Comparison of ENCODE assay signal across 8 cellular contexts in the genomic region with DNA sequence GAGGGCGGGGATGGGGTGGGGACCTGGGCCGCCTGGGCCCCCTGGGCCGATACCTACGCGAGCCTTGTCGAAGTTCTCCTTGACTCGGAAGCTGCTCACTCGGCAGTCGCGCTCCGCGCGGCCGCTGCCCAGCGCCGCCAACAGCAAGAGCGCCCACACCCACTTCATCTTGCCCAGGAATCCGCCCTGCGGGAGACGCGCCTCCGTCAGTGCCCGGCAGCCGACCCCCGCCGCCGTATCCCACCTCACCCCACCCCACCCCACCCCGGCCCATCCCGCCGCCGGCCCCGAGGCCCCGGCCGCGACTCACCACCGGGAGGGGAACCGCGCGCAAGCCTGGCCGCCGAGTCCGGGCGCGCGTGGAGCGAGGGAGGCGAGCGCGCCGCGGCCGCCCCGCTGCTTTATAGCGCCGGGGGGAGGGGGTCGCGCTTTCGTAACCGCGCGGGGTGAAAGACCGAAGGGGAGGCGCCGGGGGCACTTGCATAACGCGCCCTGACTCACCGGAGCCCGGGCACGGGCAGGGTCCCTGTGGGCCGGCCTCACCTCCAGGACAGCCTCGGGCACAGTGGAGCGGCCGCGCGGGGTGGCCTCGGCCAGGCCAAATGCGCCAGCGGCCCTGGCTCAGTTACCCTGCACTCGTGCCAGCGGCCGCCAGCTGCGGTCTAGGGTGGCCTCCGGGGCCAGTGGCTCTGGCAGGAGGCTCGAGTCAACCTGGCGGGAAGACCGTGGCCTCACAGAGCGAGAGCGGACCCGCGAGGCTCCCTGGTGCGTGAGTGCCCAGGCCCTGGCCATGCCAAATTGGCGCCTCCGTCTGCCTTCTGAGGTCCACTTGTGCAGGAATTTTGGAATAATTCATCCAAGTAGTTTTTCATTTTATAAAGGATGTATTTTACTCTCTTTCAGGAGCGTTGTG. TPM values are rescaled to one million over a fixed set of nuclear protein-coding genes. Genes with fewer than 3 reads are reported as not detected.
DNase-seq lines count a peak whose midpoint lies in the region; ATAC-seq, FAIRE-seq and TF ChIP-seq lines count a peak whose summit lies in the region.

A gene (minus strand): TSS at position 375 of the 913 bp plus-strand sequence. CDS start 207 bp downstream, at position 168.

- POLR2A ChIA-PET in A549 (lab: Yijun Ruan, JAX) = no interaction called here
- POLR2A ChIA-PET in activated CD4-positive, alpha-beta T cell treated with anti-CD3 and anti-CD28 coated beads for 36 hours (lab: Charles Lee) = no interaction called here

- peak within 1 kb of the TSS in 1 of 2 donors; percentile 19 for H3K9ac ChIP-seq in mucosa of rectum (ENCODE audit: low read depth in 1 of 2, low read length in 2 of 2)

- TF ChIP-seq EP300 in A549 (IDR thresholded peaks at IDR 0.05) = no peak

- H3K27ac Mint-ChIP-seq in activated CD4-positive, alpha-beta T cell treated with anti-CD3 and anti-CD28 coated beads for 36 hours = no peak within 1 kb of the TSS

- TF ChIP-seq POLR2A in A549 (IDR thresholded peaks at IDR 0.05; ENCODE audit: low read length) (no peak), esophagus squamous epithelium (IDR thresholded peaks at IDR 0.05) (no peak)

- H3K4me1 Mint-ChIP-seq in activated CD4-positive, alpha-beta T cell treated with anti-CD3 and anti-CD28 coated beads for 36 hours = no peaks in the 10 kb centered on the region

- H3K4me2 ChIP-seq in A549 = peak within 1 kb of the TSS; percentile 98

- no peak within 1 kb of the TSS for H3K4me3 Mint-ChIP-seq in activated CD4-positive, alpha-beta T cell treated with anti-CD3 and anti-CD28 coated beads for 36 hours

- H3K9me3 ChIP-seq in A549 (no peaks in the 10 kb centered on the region), MG63 (no peaks in the 10 kb centered on the region), esophagus squamous epithelium (no peaks in the 10 kb centered on the region), mucosa of rectum (ENCODE audit: control insufficient read depth in 2 of 2, low read length in 2 of 2) (no peaks in the 10 kb centered on the region)

- H3K27ac ChIP-seq in A549 (peak within 1 kb of the TSS; percentile 71 to 90), esophagus squamous epithelium (no peak within 1 kb of the TSS), mucosa of rectum (ENCODE audit: low read depth in 2 of 2, low read length in 2 of 2) (no peak within 1 kb of the TSS)

- peaks cover 33% of the 10 kb centered on the region for H3K4me1 ChIP-seq in A549
- H3K4me1 ChIP-seq in esophagus squamous epithelium = peaks cover 3 to 15% (median 9%) of the 10 kb centered on the region in 3 donors
- peaks cover 4 to 7% of the 10 kb centered on the region in 2 donors for H3K4me1 ChIP-seq in mucosa of rectum (ENCODE audit: control insufficient read depth in 2 of 2, insufficient read depth in 2 of 2, low read length in 2 of 2)

- 4% methylated on average over 12 of the region's 94 CpGs for WGBS in A549 (ENCODE audit: missing lambda C conversion rate)
- 2 to 25% methylated on average over 5 to 6 of the region's 94 CpGs for WGBS in esophagus squamous epithelium, 2 donors

- no peaks in the 10 kb centered on the region for H3K9me3 Mint-ChIP-seq in activated CD4-positive, alpha-beta T cell treated with anti-CD3 and anti-CD28 coated beads for 36 hours (ENCODE audit: low read depth)

- no peak for FAIRE-seq in A549 (lab: Jason Lieb, UNC)

- DNase-seq in A549 (ENCODE audit: low read depth in 1 of 2, low spot score in 1 of 2) (peak in 1 of 2 experiments; percentile 47), MG63 (peak; percentile 69), esophagus squamous epithelium (lab: John Stamatoyannopoulos, UW) (no peak), globus pallidus (ENCODE audit: low spot score) (no peak)
- DNase-seq in activated CD4-positive, alpha-beta T cell treated with anti-CD3 and anti-CD28 coated beads for 36 hours = no peak

- no peak for TF ChIP-seq RAD21 in A549 (conservative IDR thresholded peaks at IDR 0.05 in 1 of 2, IDR thresholded peaks at IDR 0.05 in 1 of 2)

- H3K4me3 ChIP-seq in A549 (peak within 1 kb of the TSS; percentile 62), MG63 (peak within 1 kb of the TSS; percentile 47), esophagus squamous epithelium (peak within 1 kb of the TSS; percentile 12 to 59 (median 30)), mucosa of rectum (ENCODE audit: low read length in 2 of 2) (peak within 1 kb of the TSS; percentile 20 to 46)

- TF ChIP-seq CTCF in A549 (IDR thresholded peaks at IDR 0.05) (no peak), esophagus squamous epithelium (IDR thresholded peaks at IDR 0.05) (no peak)

- CTCF ChIA-PET in A549 (lab: Yijun Ruan, JAX) = interaction anchor here (0.6 to 1.7 kb wide), 3 partner anchors 46 to 79 kb away, joined by 3 to 6 read pairs (median 3); no protein-coding TSS in a partner anchor
- CTCF ChIA-PET in activated CD4-positive, alpha-beta T cell treated with anti-CD3 and anti-CD28 coated beads for 36 hours (lab: Charles Lee) = no interaction called here

- H3K36me3 ChIP-seq in MG63 (no peaks in the 10 kb centered on the region), esophagus squamous epithelium (no peaks in the 10 kb centered on the region), mucosa of rectum (ENCODE audit: control insufficient read depth in 2 of 2, insufficient read depth in 2 of 2, low read length in 2 of 2) (no peaks in the 10 kb centered on the region)

- peak; percentile 78 to 82 for ATAC-seq in A549
- ATAC-seq in HG03196 (IDR thresholded peaks at IDR 0.05; ENCODE audit: unreplicated experiment) = no peak
- no peak for ATAC-seq in GM21825 (IDR thresholded peaks at IDR 0.05; ENCODE audit: unreplicated experiment)
- ATAC-seq in activated CD4-positive, alpha-beta T cell treated with anti-CD3 and anti-CD28 coated beads for 36 hours = no peak

- intact Hi-C loops in esophagus squamous epithelium (cut with DNase I) = no loop called here
- intact Hi-C loops in activated CD4-positive, alpha-beta T cell treated with anti-CD3 and anti-CD28 coated beads for 36 hours (cut with DNase I, micrococcal nuclease) = no loop called here

- H3K36me3 Mint-ChIP-seq in activated CD4-positive, alpha-beta T cell treated with anti-CD3 and anti-CD28 coated beads for 36 hours (ENCODE audit: low read depth) = no peaks in the 10 kb centered on the region

- peaks cover 42% of the 10 kb centered on the region for H3K27me3 Mint-ChIP-seq in activated CD4-positive, alpha-beta T cell treated with anti-CD3 and anti-CD28 coated beads for 36 hours

- H3K27me3 ChIP-seq in MG63 (no peaks in the 10 kb centered on the region), esophagus squamous epithelium (peaks cover 0 to 72% (median 7%) of the 10 kb centered on the region in 4 donors), mucosa of rectum (ENCODE audit: control insufficient read depth in 2 of 2, insufficient read depth in 2 of 2, low read length in 2 of 2) (peaks cover 12 to 28% of the 10 kb centered on the region in 2 donors)

TF ChIP-seq in A549, 52 proteins besides CTCF, POLR2A, EP300 and RAD21:
- TF ChIP-seq GATA3 (IDR thresholded peaks at IDR 0.05; ENCODE audit: borderline replicate concordance) (no peak), MAFK (IDR thresholded peaks at IDR 0.05; ENCODE audit: partially characterized antibody) (no peak), FOSL2 (IDR thresholded peaks at IDR 0.05) (no peak), FOSL2 (CRISPR knock-in tag; IDR thresholded peaks at IDR 0.05) (peak; percentile 39; the same call in 1 of the 2 replicates), NFE2L2 (conservative IDR thresholded peaks at IDR 0.05; ENCODE audit: low read length) (no peak), KDM1A (IDR thresholded peaks at IDR 0.05; ENCODE audit: low read depth) (no peak), CBX2 (IDR thresholded peaks at IDR 0.05; ENCODE audit: borderline replicate concordance, low read depth) (no peak), CEBPB (IDR thresholded peaks at IDR 0.05) (peak; percentile 42 to 58; a peak in 2 of 4 replicates), RCOR1 (IDR thresholded peaks at IDR 0.05; ENCODE audit: low read depth, low read length) (no peak), JUN (IDR thresholded peaks at IDR 0.05) (peak in 1 of 2 experiments; percentile 61; a peak in 2 of 5 replicates)
- TF ChIP-seq, protein P1, sequence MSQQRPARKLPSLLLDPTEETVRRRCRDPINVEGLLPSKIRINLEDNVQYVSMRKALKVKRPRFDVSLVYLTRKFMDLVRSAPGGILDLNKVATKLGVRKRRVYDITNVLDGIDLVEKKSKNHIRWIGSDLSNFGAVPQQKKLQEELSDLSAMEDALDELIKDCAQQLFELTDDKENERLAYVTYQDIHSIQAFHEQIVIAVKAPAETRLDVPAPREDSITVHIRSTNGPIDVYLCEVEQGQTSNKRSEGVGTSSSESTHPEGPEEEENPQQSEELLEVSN (IDR thresholded peaks at IDR 0.05; ENCODE audit: borderline replicate concordance, low read depth) = peak; percentile 93
- TF ChIP-seq, protein P2, sequence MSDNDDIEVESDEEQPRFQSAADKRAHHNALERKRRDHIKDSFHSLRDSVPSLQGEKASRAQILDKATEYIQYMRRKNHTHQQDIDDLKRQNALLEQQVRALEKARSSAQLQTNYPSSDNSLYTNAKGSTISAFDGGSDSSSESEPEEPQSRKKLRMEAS (IDR thresholded peaks at IDR 0.05) = peak; percentile 90
- TF ChIP-seq, protein P3, sequence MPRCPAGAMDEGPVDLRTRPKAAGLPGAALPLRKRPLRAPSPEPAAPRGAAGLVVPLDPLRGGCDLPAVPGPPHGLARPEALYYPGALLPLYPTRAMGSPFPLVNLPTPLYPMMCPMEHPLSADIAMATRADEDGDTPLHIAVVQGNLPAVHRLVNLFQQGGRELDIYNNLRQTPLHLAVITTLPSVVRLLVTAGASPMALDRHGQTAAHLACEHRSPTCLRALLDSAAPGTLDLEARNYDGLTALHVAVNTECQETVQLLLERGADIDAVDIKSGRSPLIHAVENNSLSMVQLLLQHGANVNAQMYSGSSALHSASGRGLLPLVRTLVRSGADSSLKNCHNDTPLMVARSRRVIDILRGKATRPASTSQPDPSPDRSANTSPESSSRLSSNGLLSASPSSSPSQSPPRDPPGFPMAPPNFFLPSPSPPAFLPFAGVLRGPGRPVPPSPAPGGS (IDR thresholded peaks at IDR 0.05) = 0 out of 3 replicates have a peak, but pooled peaks have one; percentile 30
TF ChIP-seq in A549: peak in this region for 6.

RNA-seq across cellular contexts. Expression of the gene that starts here (rescaled TPM):
- 8.2 and 11.2 TPM in 2 replicates for polyA plus RNA-seq in A549 (2011; rRNA removed)
- polyA plus RNA-seq in A549 (2012; cell fraction: cytosol; rRNA removed) = 5.1 and 5.4 TPM in 2 replicates
- 4.2 and 4.5 TPM in 2 replicates for polyA plus RNA-seq in A549 (2012; cell fraction: nucleus; rRNA removed)
- 5.6 to 6.2 TPM (median 6.0 TPM) in 3 replicates for polyA plus RNA-seq in A549 (2017; fragmentation: RNase III; extraction: RNeasy Plus Mini Kit Qiagen cat#74134 plus additional on column Dnase treatment)
- polyA minus RNA-seq in A549 (2011; rRNA and poly(A)+ RNA removed) = 3.5 and 7.2 TPM in 2 replicates
- total RNA-seq in MG63 (2014; rRNA removed; shearing (Covaris generic); ENCODE audit: low replicate concordance) = 0.35 and 5.4 TPM in 2 replicates
- 1 to 10 TPM in 1 of 4 donors, not detected in 3; 1.7 TPM for total RNA-seq in esophagus squamous epithelium
- not detected for total RNA-seq in activated CD4-positive, alpha-beta T cell treated with anti-CD3 and anti-CD28 coated beads for 36 hours

Comparison
In these comparisons a context has a peak if more than half of its experiments do, and no peak if none do; other contexts are left out.
1. ATAC-seq: peak in A549 (2 of 2); none in HG03196 (single experiment), GM21825 (single experiment) and activated CD4-positive, alpha-beta T cell treated with anti-CD3 and anti-CD28 coated beads for 36 hours (single experiment).
2. H3K27ac ChIP-seq: peak in A549 (2 of 2); none in esophagus squamous epithelium (0 of 4) and mucosa of rectum (0 of 2).
3. Peak in every context shown above with its lines, with median percentiles within 50 percentile points of each other: H3K4me3 ChIP-seq.